8 cellular contexts compared by ENCODE assay signal in the genomic region with DNA sequence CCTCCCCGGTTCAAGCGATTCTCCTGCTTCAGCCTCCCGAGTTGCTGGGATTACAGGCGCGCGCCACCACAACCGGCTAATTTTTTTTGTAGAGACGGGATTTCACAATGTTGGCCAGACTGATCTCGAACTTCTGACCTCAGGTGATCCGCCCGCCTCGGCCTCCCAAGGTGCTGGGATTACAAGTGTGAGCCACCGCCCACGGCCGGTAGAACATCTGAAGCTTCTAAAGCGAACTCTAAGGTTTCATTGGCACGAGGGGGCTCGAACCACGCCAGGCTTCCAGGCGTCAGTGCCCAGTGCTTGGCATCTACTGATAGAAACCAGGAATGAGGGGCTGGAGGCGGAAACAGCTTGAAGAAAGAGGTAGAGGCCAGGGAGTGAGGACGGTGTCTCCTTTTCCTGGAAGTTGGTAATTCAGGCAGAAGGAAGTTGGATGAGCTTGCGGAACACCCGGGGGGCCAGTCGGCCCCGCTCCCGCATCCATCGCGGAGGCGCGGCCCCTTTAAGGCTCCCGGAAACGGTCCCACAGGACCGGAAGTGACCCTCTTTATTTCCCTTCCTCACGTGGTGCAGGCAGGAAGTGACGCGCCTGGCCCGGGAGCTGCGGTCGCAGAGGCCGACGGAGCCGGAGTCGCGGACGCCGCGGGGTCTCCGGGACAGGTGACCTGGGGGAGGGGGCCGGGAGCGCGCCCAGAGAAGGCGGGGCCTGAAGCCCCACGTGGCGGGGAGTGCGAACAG.
DNase-seq lines count a peak whose midpoint lies in the region; ATAC-seq and TF ChIP-seq lines count a peak whose summit lies in the region.

A gene (plus strand): TSS at position 579 of the 741 bp plus-strand sequence. CDS start 1,876 bp downstream, outside the sequence.

- TF ChIP-seq CTCF in GM13976 (IDR thresholded peaks at IDR 0.05; ENCODE audit: borderline replicate concordance, control extremely low read depth, extremely low read depth, insufficient read depth, missing control alignments) (no peak), SU-DHL-6 (IDR thresholded peaks at IDR 0.05; ENCODE audit: insufficient read depth, low read length, poor library complexity, severe bottlenecking) (no peak)

- H3K27ac ChIP-seq in SU-DHL-6 (ENCODE audit: low read depth, low read length): peak within 1 kb of the TSS; percentile 68
- peak within 1 kb of the TSS; percentile 90 for H3K27ac ChIP-seq in rectal smooth muscle tissue (ENCODE audit: low read depth, low read length)

- H3K4me1 ChIP-seq in rectal smooth muscle tissue (ENCODE audit: control insufficient read depth, insufficient read depth, low read length): peaks cover 12% of the 10 kb centered on the region

- no peaks in the 10 kb centered on the region for H3K27me3 ChIP-seq in SU-DHL-6 (ENCODE audit: low read length)
- H3K27me3 ChIP-seq in rectal smooth muscle tissue (ENCODE audit: control insufficient read depth, insufficient read depth, low read length): no peaks in the 10 kb centered on the region

- in situ Hi-C loops in GM13976 (cut with MboI; ENCODE audit: low sequenced_read_pairs, unreplicated experiment): no loop called here

- H3K4me3 ChIP-seq in SU-DHL-6 (ENCODE audit: insufficient read depth, low read length, poor library complexity, severe bottlenecking): peak within 1 kb of the TSS; percentile 58
- peak within 1 kb of the TSS; percentile 75 for H3K4me3 ChIP-seq in rectal smooth muscle tissue (ENCODE audit: low read length)

- peak; percentile 66 for ATAC-seq in HG02759 (IDR thresholded peaks at IDR 0.05; ENCODE audit: unreplicated experiment)

- H3K9ac ChIP-seq in SU-DHL-6 (ENCODE audit: low read length) (peak within 1 kb of the TSS; percentile 45), rectal smooth muscle tissue (ENCODE audit: low read length) (peak within 1 kb of the TSS; percentile 66)

- DNase-seq in GM13976 (ENCODE audit: low spot score) (peak; percentile 95), NCI-H1417 (lab: John Stamatoyannopoulos, UW) (peak; percentile 96 to 99 (median 98)), anterior cingulate cortex (lab: John Stamatoyannopoulos, UW) (peak in 56 of 58 donors; percentile 89 to 100 (median 98)), hepatic stellate cell (ENCODE audit: low spot score) (peak; percentile 95), D341Med (ENCODE audit: low spot score) (no peak)

- no peaks in the 10 kb centered on the region for H3K9me2 ChIP-seq in SU-DHL-6 (replicated peaks; ENCODE audit: insufficient read depth, low read length)

- H3K4me2 ChIP-seq in SU-DHL-6 (ENCODE audit: low read depth, low read length, poor library complexity, severe bottlenecking): peak within 1 kb of the TSS; percentile 68

- H3K36me3 ChIP-seq in SU-DHL-6 (ENCODE audit: low read length) (no peaks in the 10 kb centered on the region), rectal smooth muscle tissue (ENCODE audit: control insufficient read depth, insufficient read depth, low read length) (peaks cover 24% of the 10 kb centered on the region)

- no peaks in the 10 kb centered on the region; the same call in 1 of the 2 replicates for H4K20me1 ChIP-seq in SU-DHL-6 (ENCODE audit: low read depth, low read length)

- no peaks in the 10 kb centered on the region for H3K79me2 ChIP-seq in SU-DHL-6 (ENCODE audit: insufficient read depth, low read length)

- peaks cover 6% of the 10 kb centered on the region for H3F3A ChIP-seq in SU-DHL-6 (ENCODE audit: insufficient read depth)

- H2AFZ ChIP-seq in SU-DHL-6 (ENCODE audit: low read depth, low read length, severe bottlenecking): peak within 1 kb of the TSS; percentile 92

- no peaks in the 10 kb centered on the region for H3K9me3 ChIP-seq in SU-DHL-6 (ENCODE audit: insufficient read depth, low read length)
